ENCODE assay signal across 28 cellular contexts in the genomic region with DNA sequence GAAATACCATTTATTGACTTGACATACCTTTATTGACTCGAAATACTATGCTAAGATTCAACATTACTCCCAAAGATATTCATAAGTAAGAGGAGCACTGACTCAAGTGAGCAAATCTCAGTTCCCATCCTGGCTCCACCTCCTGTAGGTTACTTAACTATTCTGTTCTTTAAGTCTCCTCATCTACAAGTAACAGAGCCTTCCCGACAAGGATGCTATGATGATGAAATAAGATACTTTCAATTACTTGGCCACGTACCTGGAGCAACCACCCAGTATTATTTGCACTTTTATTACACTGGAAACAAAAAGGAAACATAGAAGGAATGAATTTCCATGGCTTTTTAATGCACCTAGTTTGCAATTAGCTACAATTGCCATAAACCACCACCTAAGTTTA. TPM values are rescaled to one million over a fixed set of nuclear protein-coding genes. Genes with fewer than 3 reads are reported as not detected.
DNase-seq lines count a peak whose midpoint lies in the region; ATAC-seq and TF ChIP-seq lines count a peak whose summit lies in the region.
"Had no signal": no experiment of that assay in that cellular context is flagged by ENCODE, and none has a peak within 500 bp of the region (broad histone marks: within the 10 kb centered on the region; RNA-seq: fewer than 3 reads in every experiment).

No MANE protein-coding gene starts in this region.

- DNase-seq in CD4-positive, alpha-beta memory T cell = no peak
- DNase-seq in effector memory CD8-positive, alpha-beta T cell = no peak
- no peak for DNase-seq in activated effector memory CD4-positive, alpha-beta T cell treated with Interleukin-2 at 50 U/mL for 16 hours
- DNase-seq in mucosa of gallbladder (ENCODE audit: low spot score) = no peak
- DNase-seq: activated CD4-positive, alpha-beta T cell treated with anti-CD3 and anti-CD28 coated beads, Interleukin-2, amount 10 ng/mL, durations not matched to agents 7 days and 5 days; caudate nucleus; DMS53; GDM1; head of caudate nucleus; HFFc6; kidney glomerular epithelial cell; MV-4-11; NCI-H1694; NCI-H2227 treated with DMSO at 0.1 percent for 48 hours; NCI-H774; occipital lobe; stimulated activated CD4-positive, alpha-beta T cell treated with anti-CD3 and anti-CD28 coated beads, Interleukin-12 subunit alpha, Interleukin-12 subunit beta, amount 100 ng/mL, for 4 hours; stimulated activated CD4-positive, alpha-beta T cell treated with anti-CD3 and anti-CD28 coated beads, Interleukin-4, amount 100 ng/mL, for 24 hours; stimulated activated naive CD4-positive, alpha-beta T cell; testis had no signal

- H3K4me1 ChIP-seq in CD4-positive, alpha-beta memory T cell (ENCODE audit: insufficient read depth, low read length) = peaks cover 92% of the 10 kb centered on the region
- peaks cover 32% of the 10 kb centered on the region for H3K4me1 ChIP-seq in HEK293 (ENCODE audit: control insufficient read depth, insufficient read depth, low read length)
- H3K4me1 ChIP-seq in neutrophil (ENCODE audit: control insufficient read depth in 1 of 2, insufficient read depth in 1 of 2, low read depth in 1 of 2, low read length in 1 of 2) = peaks cover 69 to 84% of the 10 kb centered on the region in 2 experiments

- H3K27ac ChIP-seq in CD4-positive, alpha-beta memory T cell (ENCODE audit: low read depth, low read length) = no peak overlapping the region
- H3K27ac ChIP-seq in HEK293 (ENCODE audit: extremely low read depth, low read depth, low read length) = no peak overlapping the region
- peak overlapping the region; percentile 77 for H3K27ac ChIP-seq in neutrophil
- H3K27ac ChIP-seq: ascending aorta, KMS-11, testis had no signal

- POLR2A ChIA-PET in CD4-positive, alpha-beta memory T cell (lab: Charles Lee; ENCODE audit: partially characterized antibody) = interaction anchor here (1.0 to 9.7 kb wide), 2 partner anchors 16 to 35 kb away, joined by 4 to 68 read pairs; a partner anchor contains a TSS
- POLR2A ChIA-PET in HEK293 (lab: Yijun Ruan, JAX) = interaction anchor here (1.0 to 1.2 kb wide), 2 partner anchors 9 to 16 kb away, joined by 3 read pairs; a partner anchor contains a TSS

- H3K36me3 ChIP-seq in CD4-positive, alpha-beta memory T cell (ENCODE audit: insufficient read depth, low read length) = peaks cover 1% of the 10 kb centered on the region
- H3K36me3 ChIP-seq in HEK293 (ENCODE audit: control insufficient read depth in 2 of 2, insufficient read depth in 1 of 2, low read length in 2 of 2) (peaks cover 3 to 5% of the 10 kb centered on the region in 2 experiments; a peak in 2 of 3 replicates), neutrophil (peaks cover under 1% of the 10 kb centered on the region)

- H3K27me3 ChIP-seq in CD4-positive, alpha-beta memory T cell (ENCODE audit: insufficient read depth, low read length) = no peaks in the 10 kb centered on the region
- H3K27me3 ChIP-seq in neutrophil = no peaks in the 10 kb centered on the region
- H3K27me3 ChIP-seq: ascending aorta, testis had no signal

- peaks cover 5 to 33% of the 10 kb centered on the region in 2 donors for H3K36me3 Mint-ChIP-seq in CD4-positive, alpha-beta memory T cell
- peaks cover 23% of the 10 kb centered on the region for H3K36me3 Mint-ChIP-seq in effector memory CD8-positive, alpha-beta T cell (ENCODE audit: insufficient read depth)

- CTCF ChIA-PET in CD4-positive, alpha-beta memory T cell (lab: Charles Lee; ENCODE audit: partially characterized antibody) = interaction anchor here (0.7 to 2.2 kb wide), 3 partner anchors 10 to 133 kb away, joined by 3 to 11 read pairs (median 3); no protein-coding TSS in a partner anchor
- CTCF ChIA-PET in HEK293 (lab: Yijun Ruan, JAX) = interaction anchor here (0.6 to 3.2 kb wide), 5 partner anchors 9 to 81 kb away, joined by 3 to 19 read pairs (median 9); a partner anchor contains a TSS

- no peaks in the 10 kb centered on the region for H3K9me3 Mint-ChIP-seq in CD4-positive, alpha-beta memory T cell
- no peaks in the 10 kb centered on the region for H3K9me3 Mint-ChIP-seq in effector memory CD8-positive, alpha-beta T cell
- H3K9me3 Mint-ChIP-seq: activated CD4-positive, alpha-beta T cell treated with anti-CD3 and anti-CD28 coated beads, Interleukin-2, amount 10 ng/mL, durations not matched to agents 7 days and 5 days; activated naive CD4-positive, alpha-beta T cell treated with anti-CD3 and anti-CD28 coated beads, Interleukin-2, amount 50 U/mL, for 72 hours; dendritic cell treated with granulocyte-macrophage colony-stimulating factor and Interleukin-4, amounts not matched to agents 40 ng/mL and 50 ng/mL, for 4 days; HFFc6 had no signal

- peak overlapping the region in 5 of 8 donors; percentile 7 to 61 (median 46) for H3K4me3 Mint-ChIP-seq in CD4-positive, alpha-beta memory T cell
- peak overlapping the region; percentile 13 to 75 for H3K4me3 Mint-ChIP-seq in effector memory CD8-positive, alpha-beta T cell
- H3K4me3 Mint-ChIP-seq: activated CD4-positive, alpha-beta T cell treated with anti-CD3 and anti-CD28 coated beads, Interleukin-2, amount 10 ng/mL, durations not matched to agents 7 days and 5 days; dendritic cell treated with granulocyte-macrophage colony-stimulating factor and Interleukin-4, amounts not matched to agents 40 ng/mL and 50 ng/mL, for 4 days; HFFc6 had no signal

- H3K27ac Mint-ChIP-seq in CD4-positive, alpha-beta memory T cell = peak overlapping the region in 6 of 7 donors; percentile 5 to 78 (median 36)
- H3K27ac Mint-ChIP-seq in effector memory CD8-positive, alpha-beta T cell = peak overlapping the region; percentile 30 to 57
- H3K27ac Mint-ChIP-seq: activated CD4-positive, alpha-beta T cell treated with anti-CD3 and anti-CD28 coated beads, Interleukin-2, amount 10 ng/mL, durations not matched to agents 7 days and 5 days; activated naive CD4-positive, alpha-beta T cell treated with anti-CD3 and anti-CD28 coated beads, Interleukin-2, amount 50 U/mL, for 72 hours; dendritic cell treated with granulocyte-macrophage colony-stimulating factor and Interleukin-4, amounts not matched to agents 40 ng/mL and 50 ng/mL, for 4 days had no signal

- H3K4me3 ChIP-seq in CD4-positive, alpha-beta memory T cell (ENCODE audit: low read length in 2 of 2) = no peak overlapping the region
- H3K4me3 ChIP-seq in HEK293 (ENCODE audit: low read depth, low read length) (no peak overlapping the region), neutrophil (ENCODE audit: low read depth in 1 of 2, low read length in 1 of 2) (no peak overlapping the region)
- H3K4me3 ChIP-seq: ascending aorta, testis had no signal

- TF ChIP-seq CTCF in HEK293 (tag by site-specific recombination; IDR thresholded peaks at IDR 0.05) (no peak), neutrophil (IDR thresholded peaks at IDR 0.05) (no peak)

- H3K27me3 Mint-ChIP-seq in CD4-positive, alpha-beta memory T cell = no peaks in the 10 kb centered on the region
- no peaks in the 10 kb centered on the region for H3K27me3 Mint-ChIP-seq in effector memory CD8-positive, alpha-beta T cell
- H3K27me3 Mint-ChIP-seq: activated CD4-positive, alpha-beta T cell treated with anti-CD3 and anti-CD28 coated beads, Interleukin-2, amount 10 ng/mL, durations not matched to agents 7 days and 5 days; dendritic cell treated with granulocyte-macrophage colony-stimulating factor and Interleukin-4, amounts not matched to agents 40 ng/mL and 50 ng/mL, for 4 days had no signal

- H3K4me1 Mint-ChIP-seq in CD4-positive, alpha-beta memory T cell = peaks cover 65 to 96% (median 83%) of the 10 kb centered on the region in 4 donors
- H3K4me1 Mint-ChIP-seq in effector memory CD8-positive, alpha-beta T cell (ENCODE audit: low read depth in 2 of 2) = peaks cover 72 to 92% of the 10 kb centered on the region in 2 donors

- intact Hi-C loops in CD4-positive, alpha-beta memory T cell (cut with micrococcal nuclease) = no loop called here

- no peak for ATAC-seq in effector memory CD8-positive, alpha-beta T cell (replicated peaks)
- ATAC-seq in HG02623 (IDR thresholded peaks at IDR 0.05; ENCODE audit: unreplicated experiment) = no peak
- ATAC-seq: activated naive CD4-positive, alpha-beta T cell treated with anti-CD3 and anti-CD28 coated beads, Interleukin-2, amount 50 U/mL, for 72 hours; SK-N-SH treated with all-trans-retinoic acid at 6 μM for 48 hours had no signal

- H3K9me3 ChIP-seq in CD4-positive, alpha-beta memory T cell (ENCODE audit: control insufficient read depth in 1 of 2, low read length in 2 of 2) = no peaks in the 10 kb centered on the region
- no peaks in the 10 kb centered on the region for H3K9me3 ChIP-seq in HEK293 (ENCODE audit: control insufficient read depth, insufficient read depth, low read depth, low read length)
- no peaks in the 10 kb centered on the region for H3K9me3 ChIP-seq in neutrophil
- H3K9me3 ChIP-seq: ascending aorta, testis had no signal

TF ChIP-seq in HEK293, 187 proteins besides CTCF, POLR2A, EP300 and RAD21 (continues in another document):
- TF ChIP-seq, protein P1, sequence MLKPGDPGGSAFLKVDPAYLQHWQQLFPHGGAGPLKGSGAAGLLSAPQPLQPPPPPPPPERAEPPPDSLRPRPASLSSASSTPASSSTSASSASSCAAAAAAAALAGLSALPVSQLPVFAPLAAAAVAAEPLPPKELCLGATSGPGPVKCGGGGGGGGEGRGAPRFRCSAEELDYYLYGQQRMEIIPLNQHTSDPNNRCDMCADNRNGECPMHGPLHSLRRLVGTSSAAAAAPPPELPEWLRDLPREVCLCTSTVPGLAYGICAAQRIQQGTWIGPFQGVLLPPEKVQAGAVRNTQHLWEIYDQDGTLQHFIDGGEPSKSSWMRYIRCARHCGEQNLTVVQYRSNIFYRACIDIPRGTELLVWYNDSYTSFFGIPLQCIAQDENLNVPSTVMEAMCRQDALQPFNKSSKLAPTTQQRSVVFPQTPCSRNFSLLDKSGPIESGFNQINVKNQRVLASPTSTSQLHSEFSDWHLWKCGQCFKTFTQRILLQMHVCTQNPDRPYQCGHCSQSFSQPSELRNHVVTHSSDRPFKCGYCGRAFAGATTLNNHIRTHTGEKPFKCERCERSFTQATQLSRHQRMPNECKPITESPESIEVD (tag by site-specific recombination; IDR thresholded peaks at IDR 0.05) = peak; percentile 72; the same call in 1 of the 2 replicates
- TF ChIP-seq, protein P2, sequence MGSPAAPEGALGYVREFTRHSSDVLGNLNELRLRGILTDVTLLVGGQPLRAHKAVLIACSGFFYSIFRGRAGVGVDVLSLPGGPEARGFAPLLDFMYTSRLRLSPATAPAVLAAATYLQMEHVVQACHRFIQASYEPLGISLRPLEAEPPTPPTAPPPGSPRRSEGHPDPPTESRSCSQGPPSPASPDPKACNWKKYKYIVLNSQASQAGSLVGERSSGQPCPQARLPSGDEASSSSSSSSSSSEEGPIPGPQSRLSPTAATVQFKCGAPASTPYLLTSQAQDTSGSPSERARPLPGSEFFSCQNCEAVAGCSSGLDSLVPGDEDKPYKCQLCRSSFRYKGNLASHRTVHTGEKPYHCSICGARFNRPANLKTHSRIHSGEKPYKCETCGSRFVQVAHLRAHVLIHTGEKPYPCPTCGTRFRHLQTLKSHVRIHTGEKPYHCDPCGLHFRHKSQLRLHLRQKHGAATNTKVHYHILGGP (tag by site-specific recombination; IDR thresholded peaks at IDR 0.05) = no peak
- TF ChIP-seq ZSCAN30 (tag by site-specific recombination; IDR thresholded peaks at IDR 0.05) = 0 out of 2 replicates have a peak, but pooled peaks have one; percentile 31

RNA-seq across cellular contexts. Expression of a gene that starts 16.3 kb away (rescaled TPM):
- total RNA-seq in CD4-positive, alpha-beta memory T cell = 100 to 1,000 TPM; 190 to 206 TPM
- polyA plus RNA-seq in CD4-positive, alpha-beta memory T cell = 10 to 100 TPM in 1 of 2 donors, 1 to 10 TPM in 1; 6.7 to 24.3 TPM
- 88.1 TPM for total RNA-seq in mucosa of gallbladder
